ENCODE assay signal across 21 cellular contexts in the genomic region with DNA sequence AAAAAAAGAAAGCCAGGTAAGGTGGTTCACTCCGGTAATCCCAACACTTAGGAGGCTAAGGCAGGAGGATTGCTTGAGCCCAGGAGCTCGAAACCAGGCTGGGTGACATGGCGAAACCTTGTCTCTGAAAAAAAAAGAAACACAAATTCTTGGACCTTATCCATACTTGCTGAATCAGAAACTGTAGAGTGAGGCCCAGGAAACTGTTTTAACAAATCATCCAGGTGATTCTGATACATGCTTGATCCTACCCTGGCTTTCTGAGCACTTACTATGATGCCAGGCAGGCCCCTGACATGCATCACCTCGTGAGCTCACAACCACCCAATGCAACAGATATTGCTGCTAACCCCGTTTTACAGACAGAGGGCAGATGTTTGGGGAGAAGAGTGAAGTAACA. TPM values are rescaled to one million over a fixed set of nuclear protein-coding genes. Genes with fewer than 3 reads are reported as not detected.
A peak's percentile ranks its signal among the peaks of the same experiment; 100 is the strongest.
DNase-seq lines count a peak whose midpoint lies in the region; ATAC-seq, FAIRE-seq and TF ChIP-seq lines count a peak whose summit lies in the region.
"Had no signal": no experiment of that assay in that cellular context is flagged by ENCODE, and none has a peak within 500 bp of the region (broad histone marks: within the 10 kb centered on the region; RNA-seq: fewer than 3 reads in every experiment).

No MANE protein-coding gene starts in this region.

- H2AFZ ChIP-seq in HepG2 (ENCODE audit: low read length), result no peak overlapping the region
- H2AFZ ChIP-seq: GM23248 had no signal

- no peak overlapping the region for H3K9ac ChIP-seq in HepG2 (ENCODE audit: insufficient read depth, low read depth, low read length)
- H3K9ac ChIP-seq: GM23248 had no signal

- no peak overlapping the region for H3K27ac ChIP-seq in HepG2 (ENCODE audit: extremely low read length, insufficient read depth, low read length)
- no peak overlapping the region for H3K27ac ChIP-seq in right lobe of liver
- H3K27ac ChIP-seq: GM23248 had no signal

- no peaks in the 10 kb centered on the region for H3K9me3 ChIP-seq in HepG2 (ENCODE audit: low read length)
- no peaks in the 10 kb centered on the region for H3K9me3 ChIP-seq in right lobe of liver
- H3K9me3 ChIP-seq: Caco-2 had no signal

- intact Hi-C loops in HepG2 (cut with micrococcal nuclease; ENCODE audit: unreplicated experiment), result loop anchor here (5.0 kb wide), 1 partner anchor 172 kb away; no protein-coding TSS in a partner anchor
- intact Hi-C loops in right lobe of liver (cut with DNase I), result no loop called here

- POLR2A ChIA-PET in HepG2 (lab: Yijun Ruan, JAX), result no interaction called here

- DNase-seq in HepG2 (ENCODE audit: low spot score), result no peak
- DNase-seq in right lobe of liver, result no peak
- DNase-seq in epithelial cell of esophagus (ENCODE audit: low read depth), result peak; percentile 71
- DNase-seq in kidney tubule cell (ENCODE audit: low spot score), result peak; percentile 60
- DNase-seq in NK-92 treated with Interleukin-12 subunit alpha and Interleukin-12 subunit beta, amount 100 ng/mL, for 24 hours (lab: John Stamatoyannopoulos, UW), result no peak
- DNase-seq in amygdala (lab: John Stamatoyannopoulos, UW), result no peak
- DNase-seq: C1 segment of cervical spinal cord; Caco-2; CD4-positive, alpha-beta memory T cell; DMS153; DND-41; GM23248; H7; HCEC 1CT had no signal

- no peak for TF ChIP-seq CTCF in HepG2 (CRISPR knock-in tag; IDR thresholded peaks at IDR 0.05)
- no peak for TF ChIP-seq CTCF in right lobe of liver (IDR thresholded peaks at IDR 0.05)
- no peak for TF ChIP-seq CTCF in epithelial cell of esophagus (IDR thresholded peaks at IDR 0.05; ENCODE audit: insufficient read depth, low read depth, low read length, missing control alignments)

- ATAC-seq in HepG2 (no peak), right lobe of liver (no peak)

- H3K4me2 ChIP-seq in HepG2 (ENCODE audit: low read depth, low read length), result no peak overlapping the region

- no TSS peak for BruUV-seq in HepG2 (replicated peaks; lab: Mats Ljungman, UMichigan)

- TF ChIP-seq POLR2A in HepG2 (IDR thresholded peaks at IDR 0.05; ENCODE audit: insufficient read depth in 1 of 2, low read depth in 2 of 2, low read length in 2 of 2) (no peak), right lobe of liver (IDR thresholded peaks at IDR 0.05) (no peak)

- no peak for TF ChIP-seq RAD21 in HepG2 (CRISPR knock-in tag; IDR thresholded peaks at IDR 0.05)

- H3K4me1 ChIP-seq in HepG2 (ENCODE audit: insufficient read depth, low read length), result peaks cover 35% of the 10 kb centered on the region
- peaks cover 0 to 5% (median 2%) of the 10 kb centered on the region in 4 donors for H3K4me1 ChIP-seq in right lobe of liver
- H3K4me1 ChIP-seq: Caco-2 had no signal

- CTCF ChIA-PET in HepG2 (lab: Yijun Ruan, JAX; ENCODE audit: low intra/inter-chr PET ratio, low total read pairs), result no interaction called here

- H3K4me3 ChIP-seq in HepG2 (replicated peaks in 1 of 3; ENCODE audit: insufficient read depth in 1 of 3, low read depth in 2 of 3, low read length in 3 of 3) (no peak overlapping the region), right lobe of liver (no peak overlapping the region), epithelial cell of esophagus (ENCODE audit: low read length) (no peak overlapping the region)
- H3K4me3 ChIP-seq: GM23248 had no signal

- H3K36me3 ChIP-seq in HepG2 (replicated peaks in 1 of 2; ENCODE audit: control insufficient read depth in 1 of 2, insufficient read depth in 2 of 2, low read length in 2 of 2) (no peaks in the 10 kb centered on the region), right lobe of liver (no peaks in the 10 kb centered on the region)

- 38% methylated on average over 5 of the region's 5 CpGs for WGBS in HepG2 (ENCODE audit: low lambda C conversion rate)
- 82% methylated on average over 5 of the region's 5 CpGs for WGBS in right lobe of liver (ENCODE audit: insufficient coverage, low coverage, low lambda C conversion rate, missing lambda C conversion rate)

- H4K20me1 ChIP-seq in HepG2 (ENCODE audit: insufficient read depth, low read length), result no peaks in the 10 kb centered on the region

- H3K79me2 ChIP-seq in HepG2 (ENCODE audit: insufficient read depth, low read length), result peaks cover 6% of the 10 kb centered on the region

- FAIRE-seq in HepG2 (lab: Jason Lieb, UNC), result peak; percentile 21
- FAIRE-seq: G401.6, GM12892, GM19239, H1 had no signal

- H3K27me3 ChIP-seq in HepG2 (ENCODE audit: control insufficient read depth in 1 of 2, insufficient read depth in 2 of 2, low read length in 2 of 2), result peaks cover 0 to 21% of the 10 kb centered on the region in 2 experiments; a peak in 3 of 5 replicates
- H3K27me3 ChIP-seq in right lobe of liver, result no peaks in the 10 kb centered on the region

- in situ Hi-C loops in HepG2 (cut with HindIII; ENCODE audit: extremely low pct_ligation_motif_present, low pct_unique_long_range_greater_than_20kb), result no loop called here

- TF ChIP-seq EP300 in HepG2 (IDR thresholded peaks at IDR 0.05; ENCODE audit: low read depth in 2 of 2, low read length in 2 of 2) (no peak), HepG2 (CRISPR knock-in tag; IDR thresholded peaks at IDR 0.05; ENCODE audit: borderline replicate concordance) (no peak)

RNA-seq across cellular contexts. Expression of a gene that starts 4.0 kb away (rescaled TPM):
- total RNA-seq in HepG2 (2016; rRNA removed; fragmentation: Illumina TruSeq; extraction: Trizol), result 206 and 279 TPM in 2 replicates
- total RNA-seq in HepG2 (2016; cell fraction: cytosol; rRNA removed; fragmentation: Illumina TruSeq; extraction: Trizol; ENCODE audit: low read depth), result 93.3 and 103 TPM in 2 replicates
- 210 and 281 TPM in 2 replicates for total RNA-seq in HepG2 (2016; cell fraction: insoluble cytoplasmic fraction; rRNA removed; fragmentation: Illumina TruSeq; extraction: Trizol)
- 146 and 147 TPM in 2 replicates for total RNA-seq in HepG2 (2016; cell fraction: membrane; rRNA removed; fragmentation: Illumina TruSeq; extraction: Trizol)
- 127 and 139 TPM in 2 replicates for total RNA-seq in HepG2 (2016; cell fraction: nucleus; rRNA removed; fragmentation: Illumina TruSeq; extraction: Trizol)
- 68.2 and 95.7 TPM in 2 replicates for polyA plus RNA-seq in HepG2 (2011; rRNA removed)
- 27.0 and 39.4 TPM in 2 replicates for polyA plus RNA-seq in HepG2 (2011; cell fraction: cytosol; rRNA removed)
- polyA plus RNA-seq in HepG2 (2011; cell fraction: nucleus; rRNA removed), result 79.6 and 104 TPM in 2 replicates
- polyA plus RNA-seq in HepG2 (2012), result 71.6 and 101 TPM in 2 replicates
- polyA plus RNA-seq in HepG2 (2016; cell fraction: cytosol; fragmentation: Illumina TruSeq; extraction: Trizol; ENCODE audit: low read depth), result 66.8 and 90.6 TPM in 2 replicates
- 229 TPM in 2 replicates for polyA plus RNA-seq in HepG2 (2016; cell fraction: insoluble cytoplasmic fraction; fragmentation: Illumina TruSeq; extraction: Trizol; ENCODE audit: low read depth)
- polyA plus RNA-seq in HepG2 (2016; cell fraction: membrane; fragmentation: Illumina TruSeq; extraction: Trizol; ENCODE audit: low read depth), result 102 and 113 TPM in 2 replicates
- polyA plus RNA-seq in HepG2 (2016; cell fraction: nucleus; fragmentation: Illumina TruSeq; extraction: Trizol; ENCODE audit: insufficient read depth, low read depth), result 156 and 166 TPM in 2 replicates
- polyA minus RNA-seq in HepG2 (2011; rRNA and poly(A)+ RNA removed; ENCODE audit: low replicate concordance), result 14.2 and 16.7 TPM in 2 replicates
- polyA minus RNA-seq in HepG2 (2011; cell fraction: cytosol; rRNA and poly(A)+ RNA removed), result 26.9 and 31.3 TPM in 2 replicates
- polyA minus RNA-seq in HepG2 (2011; cell fraction: nucleus; rRNA and poly(A)+ RNA removed), result 96.7 and 111 TPM in 2 replicates
- total RNA-seq in right lobe of liver, result 10 to 100 TPM; 16.4 to 22.7 (median 20.2) TPM

RNA-seq across cellular contexts. Expression of a gene that starts 9.5 kb away (rescaled TPM):
- total RNA-seq in HepG2 (2016; rRNA removed; fragmentation: Illumina TruSeq; extraction: Trizol), result not detected in 2 replicates
- not detected in 2 replicates for total RNA-seq in HepG2 (2016; cell fraction: cytosol; rRNA removed; fragmentation: Illumina TruSeq; extraction: Trizol; ENCODE audit: low read depth)
- total RNA-seq in HepG2 (2016; cell fraction: insoluble cytoplasmic fraction; rRNA removed; fragmentation: Illumina TruSeq; extraction: Trizol), result not detected in 2 replicates
- total RNA-seq in HepG2 (2016; cell fraction: membrane; rRNA removed; fragmentation: Illumina TruSeq; extraction: Trizol), result not detected in 2 replicates
- not detected in 2 replicates for total RNA-seq in HepG2 (2016; cell fraction: nucleus; rRNA removed; fragmentation: Illumina TruSeq; extraction: Trizol)
- polyA plus RNA-seq in HepG2 (2011; rRNA removed), result not detected in 2 replicates
- 0.03 TPM in 1 of 2 replicates, not detected in the other for polyA plus RNA-seq in HepG2 (2011; cell fraction: cytosol; rRNA removed)
- polyA plus RNA-seq in HepG2 (2011; cell fraction: nucleus; rRNA removed), result not detected in 2 replicates
- not detected in 2 replicates for polyA plus RNA-seq in HepG2 (2012)
- 0.07 TPM in 1 of 2 replicates, not detected in the other for polyA plus RNA-seq in HepG2 (2016; cell fraction: cytosol; fragmentation: Illumina TruSeq; extraction: Trizol; ENCODE audit: low read depth)
- not detected in 2 replicates for polyA plus RNA-seq in HepG2 (2016; cell fraction: insoluble cytoplasmic fraction; fragmentation: Illumina TruSeq; extraction: Trizol; ENCODE audit: low read depth)
- polyA plus RNA-seq in HepG2 (2016; cell fraction: membrane; fragmentation: Illumina TruSeq; extraction: Trizol; ENCODE audit: low read depth), result not detected in 2 replicates
- polyA plus RNA-seq in HepG2 (2016; cell fraction: nucleus; fragmentation: Illumina TruSeq; extraction: Trizol; ENCODE audit: insufficient read depth, low read depth), result not detected in 2 replicates
- not detected in 2 replicates for polyA minus RNA-seq in HepG2 (2011; rRNA and poly(A)+ RNA removed; ENCODE audit: low replicate concordance)
- polyA minus RNA-seq in HepG2 (2011; cell fraction: cytosol; rRNA and poly(A)+ RNA removed), result not detected in 2 replicates
- polyA minus RNA-seq in HepG2 (2011; cell fraction: nucleus; rRNA and poly(A)+ RNA removed), result not detected in 2 replicates
- not detected for total RNA-seq in right lobe of liver
- total RNA-seq: A172; A673; CD4-positive, alpha-beta memory T cell had no signal
- polyA plus RNA-seq: BJ; CD4-positive, alpha-beta memory T cell; GM23248 had no signal

RNA-seq across cellular contexts. Expression of a gene that starts 33.4 kb away (rescaled TPM):
- total RNA-seq in HepG2 (2016; rRNA removed; fragmentation: Illumina TruSeq; extraction: Trizol) (not detected in 2 replicates), right lobe of liver (not detected)
- total RNA-seq in HepG2 (2016; cell fraction: cytosol; rRNA removed; fragmentation: Illumina TruSeq; extraction: Trizol; ENCODE audit: low read depth), result not detected in 2 replicates
- total RNA-seq in HepG2 (2016; cell fraction: insoluble cytoplasmic fraction; rRNA removed; fragmentation: Illumina TruSeq; extraction: Trizol), result not detected in 2 replicates
- total RNA-seq in HepG2 (2016; cell fraction: membrane; rRNA removed; fragmentation: Illumina TruSeq; extraction: Trizol), result 0.09 and 0.10 TPM in 2 replicates
- not detected in 2 replicates for total RNA-seq in HepG2 (2016; cell fraction: nucleus; rRNA removed; fragmentation: Illumina TruSeq; extraction: Trizol)
- not detected in 2 replicates for polyA plus RNA-seq in HepG2 (2011; rRNA removed)
- polyA plus RNA-seq in HepG2 (2011; cell fraction: cytosol; rRNA removed), result not detected in 2 replicates
- not detected in 2 replicates for polyA plus RNA-seq in HepG2 (2011; cell fraction: nucleus; rRNA removed)
- not detected in 2 replicates for polyA plus RNA-seq in HepG2 (2012)
- polyA plus RNA-seq in HepG2 (2016; cell fraction: cytosol; fragmentation: Illumina TruSeq; extraction: Trizol; ENCODE audit: low read depth), result not detected in 2 replicates
- polyA plus RNA-seq in HepG2 (2016; cell fraction: insoluble cytoplasmic fraction; fragmentation: Illumina TruSeq; extraction: Trizol; ENCODE audit: low read depth), result not detected in 2 replicates
- not detected in 2 replicates for polyA plus RNA-seq in HepG2 (2016; cell fraction: membrane; fragmentation: Illumina TruSeq; extraction: Trizol; ENCODE audit: low read depth)
- polyA plus RNA-seq in HepG2 (2016; cell fraction: nucleus; fragmentation: Illumina TruSeq; extraction: Trizol; ENCODE audit: insufficient read depth, low read depth), result not detected in 2 replicates
- polyA minus RNA-seq in HepG2 (2011; rRNA and poly(A)+ RNA removed; ENCODE audit: low replicate concordance), result not detected in 2 replicates
- not detected in 2 replicates for polyA minus RNA-seq in HepG2 (2011; cell fraction: cytosol; rRNA and poly(A)+ RNA removed)
- polyA minus RNA-seq in HepG2 (2011; cell fraction: nucleus; rRNA and poly(A)+ RNA removed), result not detected in 2 replicates
- total RNA-seq: A172, A673, Caco-2, GM23248, H1, H7 had no signal
- polyA plus RNA-seq: BJ; CD4-positive, alpha-beta memory T cell; GM23248; H1 had no signal

RNA-seq across cellular contexts. Expression of a gene that starts 45.6 kb away (rescaled TPM):
- total RNA-seq in HepG2 (2016; rRNA removed; fragmentation: Illumina TruSeq; extraction: Trizol) (15.8 and 38.2 TPM in 2 replicates), right lobe of liver (10 to 100 TPM in 3 of 6 experiments, 1 to 10 TPM in 3; 5.1 to 15.5 (median 10.8) TPM)
- 1.8 and 2.5 TPM in 2 replicates for total RNA-seq in HepG2 (2016; cell fraction: cytosol; rRNA removed; fragmentation: Illumina TruSeq; extraction: Trizol; ENCODE audit: low read depth)
- 16.2 and 31.7 TPM in 2 replicates for total RNA-seq in HepG2 (2016; cell fraction: insoluble cytoplasmic fraction; rRNA removed; fragmentation: Illumina TruSeq; extraction: Trizol)
- total RNA-seq in HepG2 (2016; cell fraction: membrane; rRNA removed; fragmentation: Illumina TruSeq; extraction: Trizol), result 8.4 and 10.1 TPM in 2 replicates
- total RNA-seq in HepG2 (2016; cell fraction: nucleus; rRNA removed; fragmentation: Illumina TruSeq; extraction: Trizol), result 17.0 and 17.2 TPM in 2 replicates
- 12.2 and 12.8 TPM in 2 replicates for polyA plus RNA-seq in HepG2 (2011; rRNA removed)
- polyA plus RNA-seq in HepG2 (2011; cell fraction: cytosol; rRNA removed), result 8.3 and 11.7 TPM in 2 replicates
- 10.2 and 12.4 TPM in 2 replicates for polyA plus RNA-seq in HepG2 (2011; cell fraction: nucleus; rRNA removed)
- polyA plus RNA-seq in HepG2 (2012), result 7.7 and 9.5 TPM in 2 replicates
- polyA plus RNA-seq in HepG2 (2016; cell fraction: cytosol; fragmentation: Illumina TruSeq; extraction: Trizol; ENCODE audit: low read depth), result 0.66 and 1.1 TPM in 2 replicates
- polyA plus RNA-seq in HepG2 (2016; cell fraction: insoluble cytoplasmic fraction; fragmentation: Illumina TruSeq; extraction: Trizol; ENCODE audit: low read depth), result 17.5 and 18.0 TPM in 2 replicates
- polyA plus RNA-seq in HepG2 (2016; cell fraction: membrane; fragmentation: Illumina TruSeq; extraction: Trizol; ENCODE audit: low read depth), result 2.9 and 3.2 TPM in 2 replicates
- polyA plus RNA-seq in HepG2 (2016; cell fraction: nucleus; fragmentation: Illumina TruSeq; extraction: Trizol; ENCODE audit: insufficient read depth, low read depth), result 19.4 and 23.4 TPM in 2 replicates
- 46.5 and 49.0 TPM in 2 replicates for polyA minus RNA-seq in HepG2 (2011; rRNA and poly(A)+ RNA removed; ENCODE audit: low replicate concordance)
- polyA minus RNA-seq in HepG2 (2011; cell fraction: cytosol; rRNA and poly(A)+ RNA removed), result 10.5 and 12.8 TPM in 2 replicates
- 10.0 and 15.5 TPM in 2 replicates for polyA minus RNA-seq in HepG2 (2011; cell fraction: nucleus; rRNA and poly(A)+ RNA removed)

Comparison
In these comparisons a context has a peak if more than half of its experiments do, and no peak if none do; other contexts are left out.
1. DNase-seq: peak in epithelial cell of esophagus (single experiment) and kidney tubule cell (single experiment); none in HepG2 (single experiment), right lobe of liver (0 of 3), NK-92 treated with Interleukin-12 subunit alpha and Interleukin-12 subunit beta, amount 100 ng/mL, for 24 hours (single experiment) and amygdala (0 of 56).